18 cellular contexts compared by ENCODE assay signal in the genomic region with DNA sequence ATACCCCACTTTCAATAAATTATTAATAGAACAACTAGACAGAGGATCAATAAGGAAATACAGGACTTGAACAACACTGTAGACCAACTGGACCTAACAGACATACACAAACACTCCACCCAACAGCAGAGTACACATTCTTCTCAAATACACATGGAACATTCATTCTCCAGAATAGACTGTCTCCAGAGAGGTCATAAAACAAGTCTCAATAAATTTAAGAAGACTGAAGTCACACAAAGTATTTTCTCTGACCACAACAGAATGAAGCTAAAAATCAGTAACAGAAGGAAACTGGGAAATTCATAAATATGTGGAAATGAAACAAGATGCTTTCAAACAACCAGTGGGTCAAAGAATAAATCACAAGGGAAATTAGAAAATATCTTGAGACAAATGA.
A peak's percentile ranks its signal among the peaks of the same experiment; 100 is the strongest.
DNase-seq lines count a peak whose midpoint lies in the region; ATAC-seq, FAIRE-seq and TF ChIP-seq lines count a peak whose summit lies in the region.
"Had no signal": no experiment of that assay in that cellular context is flagged by ENCODE, and none has a peak within 500 bp of the region (broad histone marks: within the 10 kb centered on the region; RNA-seq: fewer than 3 reads in every experiment).

No MANE protein-coding gene starts in this region.

- TF ChIP-seq CTCF in right lobe of liver (IDR thresholded peaks at IDR 0.05) (no peak), HepG2 (CRISPR knock-in tag; IDR thresholded peaks at IDR 0.05) (no peak), osteoblast (IDR thresholded peaks at IDR 0.05; ENCODE audit: extremely low read depth, low read depth, low read length) (no peak)

- no peak overlapping the region for H3K4me2 ChIP-seq in HepG2 (ENCODE audit: low read depth, low read length)
- H3K4me2 ChIP-seq in osteoblast (ENCODE audit: insufficient read depth, low read length) = no peak overlapping the region

- no TSS peak for BruUV-seq in HepG2 (replicated peaks; lab: Mats Ljungman, UMichigan)

- no peak for TF ChIP-seq RAD21 in HepG2 (CRISPR knock-in tag; IDR thresholded peaks at IDR 0.05)

- H3K4me1 ChIP-seq in right lobe of liver (peaks cover 0 to 16% (median 4%) of the 10 kb centered on the region in 4 donors), HepG2 (ENCODE audit: insufficient read depth, low read length) (no peaks in the 10 kb centered on the region), osteoblast (ENCODE audit: insufficient read depth, low read length) (peaks cover 22% of the 10 kb centered on the region)

- intact Hi-C loops in right lobe of liver (cut with DNase I) (no loop called here), HepG2 (cut with micrococcal nuclease; ENCODE audit: unreplicated experiment) (no loop called here)

- H2AFZ ChIP-seq in HepG2 (ENCODE audit: low read length) (no peak overlapping the region), osteoblast (ENCODE audit: low read length) (no peak overlapping the region)

- no peak overlapping the region for H3K27ac ChIP-seq in right lobe of liver
- H3K27ac ChIP-seq in HepG2 (ENCODE audit: extremely low read length, insufficient read depth, low read length) = no peak overlapping the region
- H3K27ac ChIP-seq in osteoblast (ENCODE audit: low read depth, low read length) = no peak overlapping the region

- H3K9me3 ChIP-seq in right lobe of liver (no peaks in the 10 kb centered on the region), HepG2 (ENCODE audit: low read length) (no peaks in the 10 kb centered on the region), osteoblast (ENCODE audit: low read depth, low read length) (no peaks in the 10 kb centered on the region)
- H3K9me3 ChIP-seq: upper lobe of left lung had no signal

- TF ChIP-seq EP300 in HepG2 (IDR thresholded peaks at IDR 0.05; ENCODE audit: low read depth in 2 of 2, low read length in 2 of 2) = no peak
- no peak for TF ChIP-seq EP300 in HepG2 (CRISPR knock-in tag; IDR thresholded peaks at IDR 0.05; ENCODE audit: borderline replicate concordance)

- H3K79me2 ChIP-seq in HepG2 (ENCODE audit: insufficient read depth, low read length) (no peaks in the 10 kb centered on the region), osteoblast (ENCODE audit: insufficient read depth, low read length) (peaks cover 4% of the 10 kb centered on the region)

- H4K20me1 ChIP-seq in HepG2 (ENCODE audit: insufficient read depth, low read length) (no peaks in the 10 kb centered on the region), osteoblast (ENCODE audit: insufficient read depth, low read length) (no peaks in the 10 kb centered on the region)

- in situ Hi-C loops in HepG2 (cut with HindIII; ENCODE audit: extremely low pct_ligation_motif_present, low pct_unique_long_range_greater_than_20kb) = no loop called here

- POLR2A ChIA-PET in HepG2 (lab: Yijun Ruan, JAX) = no interaction called here

- DNase-seq in right lobe of liver (no peak), HepG2 (ENCODE audit: low spot score) (no peak), fibroblast of gingiva (ENCODE audit: low read depth) (peak; percentile 38), osteoblast (ENCODE audit: insufficient read length, low spot score, missing footprints) (peak; percentile 57), urothelium cell line (ENCODE audit: low spot score) (no peak), activated gamma-delta T cell treated with Interleukin-2 at 50 U/mL for 16 hours (no peak)
- DNase-seq: activated CD4-positive, alpha-beta T cell treated with anti-CD3 and anti-CD28 coated beads, Interleukin-2, amount 10 ng/mL, durations not matched to agents 7 days and 5 days; activated naive CD4-positive, alpha-beta T cell treated with anti-CD3 and anti-CD28 coated beads, Interleukin-2, amount 50 U/mL, for 16 hours; CD4-positive, alpha-beta memory T cell; DMS79 treated with DMSO at 0.1 percent for 48 hours; NCI-H1930; NCI-H510A treated with DMSO at 0.1 percent for 48 hours; nephron progenitor cell; stimulated activated CD4-positive, alpha-beta T cell treated with anti-CD3 and anti-CD28 coated beads, Interleukin-12 subunit alpha, Interleukin-12 subunit beta, amount 100 ng/mL, for 4 hours; upper lobe of left lung had no signal

- ATAC-seq in right lobe of liver (peak; percentile 32 to 54 (median 45)), HepG2 (no peak), GM18502 (IDR thresholded peaks at IDR 0.05; ENCODE audit: poor library complexity, unreplicated experiment) (no peak), GM21723 (IDR thresholded peaks at IDR 0.05; ENCODE audit: unreplicated experiment) (no peak)

- H3K36me3 ChIP-seq in right lobe of liver (peaks cover 0 to 10% (median 5%) of the 10 kb centered on the region in 4 donors), HepG2 (replicated peaks in 1 of 2; ENCODE audit: control insufficient read depth in 1 of 2, insufficient read depth in 2 of 2, low read length in 2 of 2) (peaks cover 7 to 13% of the 10 kb centered on the region in 2 experiments; a peak in 3 of 5 replicates), osteoblast (ENCODE audit: insufficient read depth, low read length) (peaks cover 32% of the 10 kb centered on the region)

- TF ChIP-seq POLR2A in right lobe of liver (IDR thresholded peaks at IDR 0.05) = no peak
- no peak for TF ChIP-seq POLR2A in HepG2 (IDR thresholded peaks at IDR 0.05; ENCODE audit: insufficient read depth in 1 of 2, low read depth in 2 of 2, low read length in 2 of 2)

- H3K4me3 ChIP-seq in right lobe of liver (no peak overlapping the region), HepG2 (replicated peaks in 1 of 3; ENCODE audit: insufficient read depth in 1 of 3, low read depth in 2 of 3, low read length in 3 of 3) (no peak overlapping the region), osteoblast (ENCODE audit: insufficient read depth, low read length) (no peak overlapping the region)
- H3K4me3 ChIP-seq: lung, upper lobe of left lung had no signal

- FAIRE-seq in HepG2 (lab: Jason Lieb, UNC) (no peak), urothelium cell line (lab: Jason Lieb, UNC) (peak; percentile 20)

- H3K27me3 ChIP-seq in right lobe of liver (no peaks in the 10 kb centered on the region), HepG2 (ENCODE audit: control insufficient read depth in 1 of 2, insufficient read depth in 2 of 2, low read length in 2 of 2) (no peaks in the 10 kb centered on the region), osteoblast (ENCODE audit: insufficient read depth, low read length) (no peaks in the 10 kb centered on the region)
- H3K27me3 ChIP-seq: upper lobe of left lung had no signal

- H3K9ac ChIP-seq in HepG2 (ENCODE audit: insufficient read depth, low read depth, low read length) = no peak overlapping the region

- CTCF ChIA-PET in HepG2 (lab: Yijun Ruan, JAX; ENCODE audit: low intra/inter-chr PET ratio, low total read pairs) = no interaction called here

TF ChIP-seq in HepG2, 621 proteins besides CTCF, POLR2A, EP300 and RAD21:
- TF ChIP-seq MAZ (IDR thresholded peaks at IDR 0.05; ENCODE audit: borderline replicate concordance, low read depth, low read length) (no peak), MAZ (CRISPR knock-in tag; IDR thresholded peaks at IDR 0.05; ENCODE audit: low read depth) (no peak), ZNF713 (CRISPR knock-in tag; IDR thresholded peaks at IDR 0.05) (no peak), SYNCRIP (IDR thresholded peaks at IDR 0.05; ENCODE audit: insufficient read depth, low read depth, low read length) (no peak)
- TF ChIP-seq, protein P1, sequence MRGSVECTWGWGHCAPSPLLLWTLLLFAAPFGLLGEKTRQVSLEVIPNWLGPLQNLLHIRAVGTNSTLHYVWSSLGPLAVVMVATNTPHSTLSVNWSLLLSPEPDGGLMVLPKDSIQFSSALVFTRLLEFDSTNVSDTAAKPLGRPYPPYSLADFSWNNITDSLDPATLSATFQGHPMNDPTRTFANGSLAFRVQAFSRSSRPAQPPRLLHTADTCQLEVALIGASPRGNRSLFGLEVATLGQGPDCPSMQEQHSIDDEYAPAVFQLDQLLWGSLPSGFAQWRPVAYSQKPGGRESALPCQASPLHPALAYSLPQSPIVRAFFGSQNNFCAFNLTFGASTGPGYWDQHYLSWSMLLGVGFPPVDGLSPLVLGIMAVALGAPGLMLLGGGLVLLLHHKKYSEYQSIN (CRISPR knock-in tag; IDR thresholded peaks at IDR 0.05; ENCODE audit: borderline replicate concordance) = no peak

Comparison
In these comparisons a context has a peak if more than half of its experiments do, and no peak if none do; other contexts are left out.
1. ATAC-seq: peak in right lobe of liver (4 of 4); none in HepG2 (single experiment), GM18502 (single experiment) and GM21723 (single experiment).
2. DNase-seq: peak in fibroblast of gingiva (single experiment) and osteoblast (single experiment); none in right lobe of liver (0 of 3), HepG2 (single experiment), urothelium cell line (single experiment) and activated gamma-delta T cell treated with Interleukin-2 at 50 U/mL for 16 hours (single experiment).